1 cellular context compared by ENCODE assay signal in the genomic region with DNA sequence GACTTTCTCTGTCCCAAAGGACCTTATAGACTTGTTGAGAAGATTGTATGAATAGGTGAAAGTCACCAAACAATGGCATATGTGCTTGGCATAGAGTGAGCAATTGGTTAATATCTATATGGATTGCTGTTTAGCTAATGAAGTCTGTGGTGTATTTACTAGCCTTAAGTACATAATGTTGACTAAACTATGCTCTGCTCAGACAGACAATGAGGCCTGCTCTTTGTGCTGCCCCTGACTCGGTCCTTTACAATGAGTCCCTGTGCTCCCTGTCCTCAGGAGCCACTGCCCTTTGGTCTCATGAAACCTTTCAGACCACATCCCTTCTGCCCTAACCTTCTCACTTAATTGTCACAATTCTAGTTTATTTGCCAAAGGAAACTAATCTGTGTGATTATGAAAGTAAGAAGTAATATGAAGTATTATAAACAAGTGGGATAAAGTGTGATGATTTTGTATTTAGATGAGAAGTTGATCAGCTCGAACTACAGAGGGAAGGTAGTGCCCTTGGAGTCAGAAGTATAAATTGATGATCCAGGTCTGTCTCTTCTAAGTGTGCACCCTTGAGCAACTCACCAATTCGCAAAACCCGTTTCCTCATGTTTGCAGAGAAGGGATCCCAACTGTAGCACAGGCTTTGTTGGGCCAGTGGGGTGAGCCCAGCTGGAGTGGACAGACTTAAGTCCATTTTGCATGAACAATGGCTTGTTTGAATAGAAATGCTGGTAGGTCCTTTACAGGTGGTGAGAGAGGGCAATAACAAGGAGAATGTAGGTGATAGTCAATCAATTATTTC.
TF ChIP-seq lines count a peak whose summit lies in the region.

No MANE protein-coding gene starts in this region.

TF ChIP-seq in HepG2, 621 proteins besides CTCF, POLR2A, EP300 and RAD21 (continued from another document and continues in another):
- TF ChIP-seq, protein P1, sequence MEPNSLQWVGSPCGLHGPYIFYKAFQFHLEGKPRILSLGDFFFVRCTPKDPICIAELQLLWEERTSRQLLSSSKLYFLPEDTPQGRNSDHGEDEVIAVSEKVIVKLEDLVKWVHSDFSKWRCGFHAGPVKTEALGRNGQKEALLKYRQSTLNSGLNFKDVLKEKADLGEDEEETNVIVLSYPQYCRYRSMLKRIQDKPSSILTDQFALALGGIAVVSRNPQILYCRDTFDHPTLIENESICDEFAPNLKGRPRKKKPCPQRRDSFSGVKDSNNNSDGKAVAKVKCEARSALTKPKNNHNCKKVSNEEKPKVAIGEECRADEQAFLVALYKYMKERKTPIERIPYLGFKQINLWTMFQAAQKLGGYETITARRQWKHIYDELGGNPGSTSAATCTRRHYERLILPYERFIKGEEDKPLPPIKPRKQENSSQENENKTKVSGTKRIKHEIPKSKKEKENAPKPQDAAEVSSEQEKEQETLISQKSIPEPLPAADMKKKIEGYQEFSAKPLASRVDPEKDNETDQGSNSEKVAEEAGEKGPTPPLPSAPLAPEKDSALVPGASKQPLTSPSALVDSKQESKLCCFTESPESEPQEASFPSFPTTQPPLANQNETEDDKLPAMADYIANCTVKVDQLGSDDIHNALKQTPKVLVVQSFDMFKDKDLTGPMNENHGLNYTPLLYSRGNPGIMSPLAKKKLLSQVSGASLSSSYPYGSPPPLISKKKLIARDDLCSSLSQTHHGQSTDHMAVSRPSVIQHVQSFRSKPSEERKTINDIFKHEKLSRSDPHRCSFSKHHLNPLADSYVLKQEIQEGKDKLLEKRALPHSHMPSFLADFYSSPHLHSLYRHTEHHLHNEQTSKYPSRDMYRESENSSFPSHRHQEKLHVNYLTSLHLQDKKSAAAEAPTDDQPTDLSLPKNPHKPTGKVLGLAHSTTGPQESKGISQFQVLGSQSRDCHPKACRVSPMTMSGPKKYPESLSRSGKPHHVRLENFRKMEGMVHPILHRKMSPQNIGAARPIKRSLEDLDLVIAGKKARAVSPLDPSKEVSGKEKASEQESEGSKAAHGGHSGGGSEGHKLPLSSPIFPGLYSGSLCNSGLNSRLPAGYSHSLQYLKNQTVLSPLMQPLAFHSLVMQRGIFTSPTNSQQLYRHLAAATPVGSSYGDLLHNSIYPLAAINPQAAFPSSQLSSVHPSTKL (CRISPR knock-in tag; IDR thresholded peaks at IDR 0.05) = peak; percentile 87; the same call in 1 of the 2 replicates
- TF ChIP-seq, protein P2, sequence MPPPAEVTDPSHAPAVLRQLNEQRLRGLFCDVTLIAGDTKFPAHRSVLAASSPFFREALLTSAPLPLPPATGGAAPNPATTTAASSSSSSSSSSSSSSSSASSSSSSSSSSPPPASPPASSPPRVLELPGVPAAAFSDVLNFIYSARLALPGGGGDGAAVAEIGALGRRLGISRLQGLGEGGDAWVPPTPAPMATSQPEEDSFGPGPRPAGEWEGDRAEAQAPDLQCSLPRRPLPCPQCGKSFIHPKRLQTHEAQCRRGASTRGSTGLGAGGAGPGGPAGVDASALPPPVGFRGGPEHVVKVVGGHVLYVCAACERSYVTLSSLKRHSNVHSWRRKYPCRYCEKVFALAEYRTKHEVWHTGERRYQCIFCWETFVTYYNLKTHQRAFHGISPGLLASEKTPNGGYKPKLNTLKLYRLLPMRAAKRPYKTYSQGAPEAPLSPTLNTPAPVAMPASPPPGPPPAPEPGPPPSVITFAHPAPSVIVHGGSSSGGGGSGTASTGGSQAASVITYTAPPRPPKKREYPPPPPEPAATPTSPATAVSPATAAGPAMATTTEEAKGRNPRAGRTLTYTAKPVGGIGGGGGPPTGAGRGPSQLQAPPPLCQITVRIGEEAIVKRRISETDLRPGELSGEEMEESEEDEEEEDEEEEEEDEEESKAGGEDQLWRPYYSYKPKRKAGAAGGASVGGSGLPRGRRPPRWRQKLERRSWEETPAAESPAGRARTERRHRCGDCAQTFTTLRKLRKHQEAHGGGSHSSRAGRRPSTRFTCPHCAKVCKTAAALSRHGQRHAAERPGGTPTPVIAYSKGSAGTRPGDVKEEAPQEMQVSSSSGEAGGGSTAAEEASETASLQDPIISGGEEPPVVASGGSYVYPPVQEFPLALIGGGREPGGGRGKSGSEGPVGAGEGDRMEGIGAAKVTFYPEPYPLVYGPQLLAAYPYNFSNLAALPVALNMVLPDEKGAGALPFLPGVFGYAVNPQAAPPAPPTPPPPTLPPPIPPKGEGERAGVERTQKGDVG (CRISPR knock-in tag; IDR thresholded peaks at IDR 0.05; ENCODE audit: borderline replicate concordance) = peak; percentile 93
- TF ChIP-seq NFE2 (CRISPR knock-in tag; IDR thresholded peaks at IDR 0.05) = no peak
- peak; percentile 90 for TF ChIP-seq NR2F2 (IDR thresholded peaks at IDR 0.05; ENCODE audit: borderline replicate concordance, low read depth)
- TF ChIP-seq, protein P3, sequence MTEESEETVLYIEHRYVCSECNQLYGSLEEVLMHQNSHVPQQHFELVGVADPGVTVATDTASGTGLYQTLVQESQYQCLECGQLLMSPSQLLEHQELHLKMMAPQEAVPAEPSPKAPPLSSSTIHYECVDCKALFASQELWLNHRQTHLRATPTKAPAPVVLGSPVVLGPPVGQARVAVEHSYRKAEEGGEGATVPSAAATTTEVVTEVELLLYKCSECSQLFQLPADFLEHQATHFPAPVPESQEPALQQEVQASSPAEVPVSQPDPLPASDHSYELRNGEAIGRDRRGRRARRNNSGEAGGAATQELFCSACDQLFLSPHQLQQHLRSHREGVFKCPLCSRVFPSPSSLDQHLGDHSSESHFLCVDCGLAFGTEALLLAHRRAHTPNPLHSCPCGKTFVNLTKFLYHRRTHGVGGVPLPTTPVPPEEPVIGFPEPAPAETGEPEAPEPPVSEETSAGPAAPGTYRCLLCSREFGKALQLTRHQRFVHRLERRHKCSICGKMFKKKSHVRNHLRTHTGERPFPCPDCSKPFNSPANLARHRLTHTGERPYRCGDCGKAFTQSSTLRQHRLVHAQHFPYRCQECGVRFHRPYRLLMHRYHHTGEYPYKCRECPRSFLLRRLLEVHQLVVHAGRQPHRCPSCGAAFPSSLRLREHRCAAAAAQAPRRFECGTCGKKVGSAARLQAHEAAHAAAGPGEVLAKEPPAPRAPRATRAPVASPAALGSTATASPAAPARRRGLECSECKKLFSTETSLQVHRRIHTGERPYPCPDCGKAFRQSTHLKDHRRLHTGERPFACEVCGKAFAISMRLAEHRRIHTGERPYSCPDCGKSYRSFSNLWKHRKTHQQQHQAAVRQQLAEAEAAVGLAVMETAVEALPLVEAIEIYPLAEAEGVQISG (CRISPR knock-in tag; IDR thresholded peaks at IDR 0.05) = peak; percentile 79
- TF ChIP-seq FOXO1 (CRISPR knock-in tag; IDR thresholded peaks at IDR 0.05) = peak; percentile 95
- no peak for TF ChIP-seq NFATC3 (CRISPR knock-in tag; IDR thresholded peaks at IDR 0.05)
- TF ChIP-seq, protein P4, sequence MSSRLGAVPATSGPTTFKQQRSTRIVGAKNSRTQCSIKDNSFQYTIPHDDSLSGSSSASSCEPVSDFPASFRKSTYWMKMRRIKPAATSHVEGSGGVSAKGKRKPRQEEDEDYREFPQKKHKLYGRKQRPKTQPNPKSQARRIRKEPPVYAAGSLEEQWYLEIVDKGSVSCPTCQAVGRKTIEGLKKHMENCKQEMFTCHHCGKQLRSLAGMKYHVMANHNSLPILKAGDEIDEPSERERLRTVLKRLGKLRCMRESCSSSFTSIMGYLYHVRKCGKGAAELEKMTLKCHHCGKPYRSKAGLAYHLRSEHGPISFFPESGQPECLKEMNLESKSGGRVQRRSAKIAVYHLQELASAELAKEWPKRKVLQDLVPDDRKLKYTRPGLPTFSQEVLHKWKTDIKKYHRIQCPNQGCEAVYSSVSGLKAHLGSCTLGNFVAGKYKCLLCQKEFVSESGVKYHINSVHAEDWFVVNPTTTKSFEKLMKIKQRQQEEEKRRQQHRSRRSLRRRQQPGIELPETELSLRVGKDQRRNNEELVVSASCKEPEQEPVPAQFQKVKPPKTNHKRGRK (CRISPR knock-in tag; IDR thresholded peaks at IDR 0.05) = no peak
- TF ChIP-seq ARNT (IDR thresholded peaks at IDR 0.05) = no peak
- TF ChIP-seq, protein P5, sequence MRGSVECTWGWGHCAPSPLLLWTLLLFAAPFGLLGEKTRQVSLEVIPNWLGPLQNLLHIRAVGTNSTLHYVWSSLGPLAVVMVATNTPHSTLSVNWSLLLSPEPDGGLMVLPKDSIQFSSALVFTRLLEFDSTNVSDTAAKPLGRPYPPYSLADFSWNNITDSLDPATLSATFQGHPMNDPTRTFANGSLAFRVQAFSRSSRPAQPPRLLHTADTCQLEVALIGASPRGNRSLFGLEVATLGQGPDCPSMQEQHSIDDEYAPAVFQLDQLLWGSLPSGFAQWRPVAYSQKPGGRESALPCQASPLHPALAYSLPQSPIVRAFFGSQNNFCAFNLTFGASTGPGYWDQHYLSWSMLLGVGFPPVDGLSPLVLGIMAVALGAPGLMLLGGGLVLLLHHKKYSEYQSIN (CRISPR knock-in tag; IDR thresholded peaks at IDR 0.05; ENCODE audit: borderline replicate concordance) = no peak
- TF ChIP-seq STAT5B (CRISPR knock-in tag; IDR thresholded peaks at IDR 0.05) = no peak
- TF ChIP-seq, protein P6, sequence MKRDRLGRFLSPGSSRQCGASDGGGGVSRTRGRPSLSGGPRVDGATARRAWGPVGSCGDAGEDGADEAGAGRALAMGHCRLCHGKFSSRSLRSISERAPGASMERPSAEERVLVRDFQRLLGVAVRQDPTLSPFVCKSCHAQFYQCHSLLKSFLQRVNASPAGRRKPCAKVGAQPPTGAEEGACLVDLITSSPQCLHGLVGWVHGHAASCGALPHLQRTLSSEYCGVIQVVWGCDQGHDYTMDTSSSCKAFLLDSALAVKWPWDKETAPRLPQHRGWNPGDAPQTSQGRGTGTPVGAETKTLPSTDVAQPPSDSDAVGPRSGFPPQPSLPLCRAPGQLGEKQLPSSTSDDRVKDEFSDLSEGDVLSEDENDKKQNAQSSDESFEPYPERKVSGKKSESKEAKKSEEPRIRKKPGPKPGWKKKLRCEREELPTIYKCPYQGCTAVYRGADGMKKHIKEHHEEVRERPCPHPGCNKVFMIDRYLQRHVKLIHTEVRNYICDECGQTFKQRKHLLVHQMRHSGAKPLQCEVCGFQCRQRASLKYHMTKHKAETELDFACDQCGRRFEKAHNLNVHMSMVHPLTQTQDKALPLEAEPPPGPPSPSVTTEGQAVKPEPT (CRISPR knock-in tag; IDR thresholded peaks at IDR 0.05; ENCODE audit: low read depth) = no peak
- TF ChIP-seq ZNF598 (CRISPR knock-in tag; IDR thresholded peaks at IDR 0.05; ENCODE audit: borderline replicate concordance) = peak; percentile 73; the same call in 1 of the 2 replicates
- TF ChIP-seq, protein P7, sequence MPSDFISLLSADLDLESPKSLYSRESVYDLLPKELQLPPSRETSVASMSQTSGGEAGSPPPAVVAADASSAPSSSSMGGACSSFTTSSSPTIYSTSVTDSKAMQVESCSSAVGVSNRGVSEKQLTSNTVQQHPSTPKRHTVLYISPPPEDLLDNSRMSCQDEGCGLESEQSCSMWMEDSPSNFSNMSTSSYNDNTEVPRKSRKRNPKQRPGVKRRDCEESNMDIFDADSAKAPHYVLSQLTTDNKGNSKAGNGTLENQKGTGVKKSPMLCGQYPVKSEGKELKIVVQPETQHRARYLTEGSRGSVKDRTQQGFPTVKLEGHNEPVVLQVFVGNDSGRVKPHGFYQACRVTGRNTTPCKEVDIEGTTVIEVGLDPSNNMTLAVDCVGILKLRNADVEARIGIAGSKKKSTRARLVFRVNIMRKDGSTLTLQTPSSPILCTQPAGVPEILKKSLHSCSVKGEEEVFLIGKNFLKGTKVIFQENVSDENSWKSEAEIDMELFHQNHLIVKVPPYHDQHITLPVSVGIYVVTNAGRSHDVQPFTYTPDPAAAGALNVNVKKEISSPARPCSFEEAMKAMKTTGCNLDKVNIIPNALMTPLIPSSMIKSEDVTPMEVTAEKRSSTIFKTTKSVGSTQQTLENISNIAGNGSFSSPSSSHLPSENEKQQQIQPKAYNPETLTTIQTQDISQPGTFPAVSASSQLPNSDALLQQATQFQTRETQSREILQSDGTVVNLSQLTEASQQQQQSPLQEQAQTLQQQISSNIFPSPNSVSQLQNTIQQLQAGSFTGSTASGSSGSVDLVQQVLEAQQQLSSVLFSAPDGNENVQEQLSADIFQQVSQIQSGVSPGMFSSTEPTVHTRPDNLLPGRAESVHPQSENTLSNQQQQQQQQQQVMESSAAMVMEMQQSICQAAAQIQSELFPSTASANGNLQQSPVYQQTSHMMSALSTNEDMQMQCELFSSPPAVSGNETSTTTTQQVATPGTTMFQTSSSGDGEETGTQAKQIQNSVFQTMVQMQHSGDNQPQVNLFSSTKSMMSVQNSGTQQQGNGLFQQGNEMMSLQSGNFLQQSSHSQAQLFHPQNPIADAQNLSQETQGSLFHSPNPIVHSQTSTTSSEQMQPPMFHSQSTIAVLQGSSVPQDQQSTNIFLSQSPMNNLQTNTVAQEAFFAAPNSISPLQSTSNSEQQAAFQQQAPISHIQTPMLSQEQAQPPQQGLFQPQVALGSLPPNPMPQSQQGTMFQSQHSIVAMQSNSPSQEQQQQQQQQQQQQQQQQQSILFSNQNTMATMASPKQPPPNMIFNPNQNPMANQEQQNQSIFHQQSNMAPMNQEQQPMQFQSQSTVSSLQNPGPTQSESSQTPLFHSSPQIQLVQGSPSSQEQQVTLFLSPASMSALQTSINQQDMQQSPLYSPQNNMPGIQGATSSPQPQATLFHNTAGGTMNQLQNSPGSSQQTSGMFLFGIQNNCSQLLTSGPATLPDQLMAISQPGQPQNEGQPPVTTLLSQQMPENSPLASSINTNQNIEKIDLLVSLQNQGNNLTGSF (CRISPR knock-in tag; IDR thresholded peaks at IDR 0.05) = no peak
- peak; percentile 97; the same call in 1 of the 2 replicates for TF ChIP-seq ZBTB20 (CRISPR knock-in tag; IDR thresholded peaks at IDR 0.05; ENCODE audit: borderline replicate concordance, low read depth)
- TF ChIP-seq TRIM24 (CRISPR knock-in tag; IDR thresholded peaks at IDR 0.05) = 0 out of 2 replicates have a peak, but pooled peaks have one; percentile 45
- TF ChIP-seq, protein P8, sequence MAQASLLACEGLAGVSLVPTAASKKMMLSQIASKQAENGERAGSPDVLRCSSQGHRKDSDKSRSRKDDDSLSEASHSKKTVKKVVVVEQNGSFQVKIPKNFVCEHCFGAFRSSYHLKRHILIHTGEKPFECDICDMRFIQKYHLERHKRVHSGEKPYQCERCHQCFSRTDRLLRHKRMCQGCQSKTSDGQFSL (CRISPR knock-in tag; IDR thresholded peaks at IDR 0.05) = no peak
- no peak for TF ChIP-seq ATAD3A (CRISPR knock-in tag; IDR thresholded peaks at IDR 0.05)
- TF ChIP-seq RBM39 (IDR thresholded peaks at IDR 0.05; ENCODE audit: low read depth, low read length, poor library complexity, severe bottlenecking) = no peak
- TF ChIP-seq SMARCC2 (IDR thresholded peaks at IDR 0.05) = 0 out of 2 replicates have a peak, but pooled peaks have one; percentile 16
- TF ChIP-seq, protein P9, sequence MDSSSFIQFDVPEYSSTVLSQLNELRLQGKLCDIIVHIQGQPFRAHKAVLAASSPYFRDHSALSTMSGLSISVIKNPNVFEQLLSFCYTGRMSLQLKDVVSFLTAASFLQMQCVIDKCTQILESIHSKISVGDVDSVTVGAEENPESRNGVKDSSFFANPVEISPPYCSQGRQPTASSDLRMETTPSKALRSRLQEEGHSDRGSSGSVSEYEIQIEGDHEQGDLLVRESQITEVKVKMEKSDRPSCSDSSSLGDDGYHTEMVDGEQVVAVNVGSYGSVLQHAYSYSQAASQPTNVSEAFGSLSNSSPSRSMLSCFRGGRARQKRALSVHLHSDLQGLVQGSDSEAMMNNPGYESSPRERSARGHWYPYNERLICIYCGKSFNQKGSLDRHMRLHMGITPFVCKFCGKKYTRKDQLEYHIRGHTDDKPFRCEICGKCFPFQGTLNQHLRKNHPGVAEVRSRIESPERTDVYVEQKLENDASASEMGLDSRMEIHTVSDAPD (CRISPR knock-in tag; IDR thresholded peaks at IDR 0.05) = peak; percentile 72; the same call in 1 of the 2 replicates
- TF ChIP-seq ZNF292 (CRISPR knock-in tag; IDR thresholded peaks at IDR 0.05; ENCODE audit: borderline replicate concordance, low read depth) = peak; percentile 85; the same call in 1 of the 2 replicates
- peak; percentile 94 for TF ChIP-seq ZNF652 (CRISPR knock-in tag; IDR thresholded peaks at IDR 0.05; ENCODE audit: borderline replicate concordance, low read depth)
- peak; percentile 91 for TF ChIP-seq HMG20A (CRISPR knock-in tag; IDR thresholded peaks at IDR 0.05; ENCODE audit: borderline replicate concordance)
- TF ChIP-seq ISL2 (CRISPR knock-in tag; IDR thresholded peaks at IDR 0.05) = peak; percentile 94
- peak; percentile 82 for TF ChIP-seq CCDC6 (CRISPR knock-in tag; IDR thresholded peaks at IDR 0.05)
